In the genomic region with DNA sequence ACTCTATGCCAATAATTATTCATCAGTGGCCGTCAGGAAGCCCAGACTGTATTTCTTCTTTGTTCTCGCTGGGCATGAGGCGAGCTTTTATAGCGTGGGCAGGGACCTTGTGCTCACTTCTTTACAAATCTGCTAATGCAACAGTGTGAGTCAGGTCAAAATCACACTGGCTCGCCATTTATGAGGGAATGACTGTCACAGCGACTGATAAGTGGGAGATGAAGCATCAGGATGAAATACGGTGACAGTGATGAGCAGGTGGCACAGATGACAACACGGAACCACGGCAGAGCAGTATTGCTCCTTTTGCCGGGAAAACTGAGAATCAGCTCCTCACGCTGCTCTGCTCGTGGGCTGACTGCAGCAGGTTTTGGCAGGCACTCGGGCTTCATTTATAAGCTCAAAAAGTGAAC, we compare ENCODE assay signal across 25 cellular contexts. TPM values are rescaled to one million over a fixed set of nuclear protein-coding genes. Genes with fewer than 3 reads are reported as not detected.
A peak's percentile ranks its signal among the peaks of the same experiment; 100 is the strongest.
DNase-seq lines count a peak whose midpoint lies in the region; ATAC-seq and TF ChIP-seq lines count a peak whose summit lies in the region.
"Had no signal": no experiment of that assay in that cellular context is flagged by ENCODE, and none has a peak within 500 bp of the region (broad histone marks: within the 10 kb centered on the region; RNA-seq: fewer than 3 reads in every experiment).

No MANE protein-coding gene starts in this region.

- TF ChIP-seq CTCF in neural crest cell (conservative IDR thresholded peaks at IDR 0.05): no peak
- TF ChIP-seq CTCF in esophagus muscularis mucosa (IDR thresholded peaks at IDR 0.05): no peak

- H3K4me3 Mint-ChIP-seq in neural crest cell: peak overlapping the region; percentile 44
- no peak overlapping the region for H3K4me3 Mint-ChIP-seq in naive thymus-derived CD8-positive, alpha-beta T cell

- H3K9me3 Mint-ChIP-seq in neural crest cell: no peaks in the 10 kb centered on the region
- H3K9me3 Mint-ChIP-seq in naive thymus-derived CD8-positive, alpha-beta T cell: no peaks in the 10 kb centered on the region

- H3K27ac Mint-ChIP-seq in neural crest cell (ENCODE audit: unreplicated experiment): no peak overlapping the region
- H3K27ac Mint-ChIP-seq in naive thymus-derived CD8-positive, alpha-beta T cell: peak overlapping the region in 1 of 10 donors; percentile 11

- no peaks in the 10 kb centered on the region for H3K9me3 ChIP-seq in esophagus muscularis mucosa
- H3K9me3 ChIP-seq: breast epithelium, Caco-2, esophagus squamous epithelium, HAP-1, pancreas, suprapubic skin had no signal

- ATAC-seq in GM19467 (IDR thresholded peaks at IDR 0.05; ENCODE audit: unreplicated experiment): no peak
- no peak for ATAC-seq in naive thymus-derived CD8-positive, alpha-beta T cell
- ATAC-seq: activated CD4-positive, CD25-positive, alpha-beta regulatory T cell treated with anti-CD3 and anti-CD28 coated beads, Interleukin-2, amount 50 U/mL, for 24 hours; left ventricle myocardium superior; pancreas had no signal

- TF ChIP-seq POLR2A in esophagus muscularis mucosa (IDR thresholded peaks at IDR 0.05; ENCODE audit: low read depth): no peak

- no peaks in the 10 kb centered on the region for H3K27me3 ChIP-seq in esophagus muscularis mucosa
- H3K27me3 ChIP-seq: breast epithelium, esophagus squamous epithelium, pancreas, suprapubic skin had no signal

- H3K4me3 ChIP-seq in esophagus muscularis mucosa: no peak overlapping the region
- H3K4me3 ChIP-seq: breast epithelium, esophagus squamous epithelium, HAP-1, pancreas, SK-N-MC, suprapubic skin had no signal

- no peaks in the 10 kb centered on the region for H3K4me1 Mint-ChIP-seq in neural crest cell
- peaks cover 11 to 14% (median 13%) of the 10 kb centered on the region in 4 donors for H3K4me1 Mint-ChIP-seq in naive thymus-derived CD8-positive, alpha-beta T cell

- no peak for TF ChIP-seq EP300 in esophagus muscularis mucosa (IDR thresholded peaks at IDR 0.05)

- peaks cover 11% of the 10 kb centered on the region for H3K36me3 Mint-ChIP-seq in neural crest cell (ENCODE audit: low read depth)
- H3K36me3 Mint-ChIP-seq in naive thymus-derived CD8-positive, alpha-beta T cell: peaks cover 0 to 78% (median 24%) of the 10 kb centered on the region in 3 donors

- peak; percentile 64 for DNase-seq in COLO829 (ENCODE audit: low spot score)
- peak; percentile 60 for DNase-seq in M059J (ENCODE audit: low read depth)
- DNase-seq in astrocyte of the hippocampus (ENCODE audit: low read depth, low spot score): peak; percentile 64
- DNase-seq in neural crest cell (ENCODE audit: low read depth, low spot score): no peak
- no peak for DNase-seq in effector CD8-positive, alpha-beta T cell (lab: John Stamatoyannopoulos, UW)
- DNase-seq in esophagus muscularis mucosa (ENCODE audit: extremely low spot score): no peak
- no peak for DNase-seq in naive thymus-derived CD8-positive, alpha-beta T cell
- DNase-seq: activated CD8-positive, alpha-beta memory T cell treated with anti-CD3 and anti-CD28 coated beads, Interleukin-2, amount 50 U/mL, for 4 hours; activated naive CD4-positive, alpha-beta T cell; AML-193; Caco-2; esophagus squamous epithelium; glutamatergic neuron; left ventricle myocardium superior; NCI-H1105; NCI-H2171 treated with DMSO at 0.1 percent for 48 hours; NCI-H774; pancreas; stimulated activated CD4-positive, alpha-beta T cell treated with anti-CD3 and anti-CD28 coated beads, Interleukin-2, amount 100 ng/mL, for 48 hours had no signal

- POLR2A ChIA-PET in naive thymus-derived CD8-positive, alpha-beta T cell (lab: Charles Lee): no interaction called here

- intact Hi-C loops in esophagus muscularis mucosa (cut with DNase I): no loop called here

- H3K36me3 ChIP-seq in esophagus muscularis mucosa: peaks cover 5 to 63% (median 39%) of the 10 kb centered on the region in 4 donors
- H3K36me3 ChIP-seq: breast epithelium had no signal

- H3K27ac ChIP-seq in esophagus muscularis mucosa (replicated peaks in 1 of 4): peak overlapping the region in 1 of 4 donors; percentile 22
- H3K27ac ChIP-seq: breast epithelium, esophagus squamous epithelium, pancreas, SK-N-MC, suprapubic skin had no signal

- H3K27me3 Mint-ChIP-seq in neural crest cell (ENCODE audit: low read depth): no peaks in the 10 kb centered on the region
- H3K27me3 Mint-ChIP-seq in naive thymus-derived CD8-positive, alpha-beta T cell: no peaks in the 10 kb centered on the region

- 86% methylated on average over 13 of the region's 13 CpGs for WGBS in esophagus muscularis mucosa

- peaks cover 5 to 33% (median 17%) of the 10 kb centered on the region in 4 donors for H3K4me1 ChIP-seq in esophagus muscularis mucosa
- H3K4me1 ChIP-seq: breast epithelium, esophagus squamous epithelium, HAP-1, suprapubic skin had no signal

RNA-seq across cellular contexts. Expression of a gene that starts 20.5 kb away (rescaled TPM):
- 49.0 and 66.4 TPM in 2 replicates for total RNA-seq in M059J (2014; rRNA removed; shearing (Covaris generic))
- 264 and 268 TPM in 2 replicates for total RNA-seq in neural crest cell
- 1 to 10 TPM in 3 of 4 donors, under 1 TPM in 1; 0.42 to 3.8 (median 2.2) TPM for total RNA-seq in esophagus muscularis mucosa
- not detected for total RNA-seq in naive thymus-derived CD8-positive, alpha-beta T cell
- polyA plus RNA-seq in naive thymus-derived CD8-positive, alpha-beta T cell: under 1 TPM in 2 of 3 donors, not detected in 1; 0.19 to 0.73 TPM

RNA-seq across cellular contexts. Expression of a gene that starts 34.5 kb away (rescaled TPM):
- total RNA-seq in M059J (2014; rRNA removed; shearing (Covaris generic)): 3.5 and 4.5 TPM in 2 replicates
- total RNA-seq in neural crest cell (78.6 and 83.3 TPM in 2 replicates), esophagus muscularis mucosa (10 to 100 TPM; 21.6 to 53.2 (median 26.1) TPM)
- 100 to 1,000 TPM; 111 to 123 TPM for total RNA-seq in naive thymus-derived CD8-positive, alpha-beta T cell
- 10 to 100 TPM in 2 of 3 donors, 1 to 10 TPM in 1; 8.2 to 13.8 (median 12.7) TPM for polyA plus RNA-seq in naive thymus-derived CD8-positive, alpha-beta T cell

Comparison
In these comparisons a context has a peak if more than half of its experiments do, and no peak if none do; other contexts are left out.
1. DNase-seq: peak in COLO829 (single experiment), M059J (single experiment) and astrocyte of the hippocampus (single experiment); none in neural crest cell (single experiment), effector CD8-positive, alpha-beta T cell (single experiment), esophagus muscularis mucosa (single experiment) and naive thymus-derived CD8-positive, alpha-beta T cell (0 of 10).
2. RNA of a gene that starts 20.5 kb away (total RNA-seq): 264 to 268 TPM in neural crest cell and 49.0 to 66.4 TPM in M059J; 0.42 to 3.8 TPM in esophagus muscularis mucosa and not detected in naive thymus-derived CD8-positive, alpha-beta T cell; every median in the first group is over 10 times any median in the second.